Comparison of ENCODE assay signal across 20 cellular contexts in the genomic region with DNA sequence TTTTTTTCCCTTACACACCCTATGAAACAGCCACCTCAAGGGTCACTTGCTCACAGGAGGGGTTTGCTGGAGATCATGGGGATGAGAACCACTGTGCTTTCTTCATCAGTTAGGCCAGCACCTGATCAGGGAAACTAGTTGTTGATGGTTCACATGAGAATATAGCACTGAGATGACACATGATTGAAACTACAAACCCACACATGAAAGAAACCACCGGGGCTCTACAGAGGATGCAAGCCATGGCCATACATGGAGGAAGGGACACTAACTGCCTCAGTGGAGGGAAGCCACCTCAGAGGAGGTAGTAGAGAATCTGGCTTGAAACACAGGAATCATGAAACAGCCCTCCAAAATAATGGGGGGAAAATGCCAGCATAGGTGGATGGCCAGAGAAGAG.
DNase-seq lines count a peak whose midpoint lies in the region; ATAC-seq and TF ChIP-seq lines count a peak whose summit lies in the region.
"Had no signal": no experiment of that assay in that cellular context is flagged by ENCODE, and none has a peak within 500 bp of the region (broad histone marks: within the 10 kb centered on the region; RNA-seq: fewer than 3 reads in every experiment).

No MANE protein-coding gene starts in this region.

- no peak overlapping the region for H3K23ac ChIP-seq in mesendoderm (ENCODE audit: low read length)
- no peak overlapping the region for H3K23ac ChIP-seq in H9 (ENCODE audit: insufficient read length, low read depth, low read length)

- H2BK120ac ChIP-seq in mesendoderm (ENCODE audit: low read depth, low read length) (no peak overlapping the region), H9 (ENCODE audit: low read depth, low read length, poor library complexity, severe bottlenecking) (no peak overlapping the region)

- no peak overlapping the region for H2AK5ac ChIP-seq in mesendoderm (ENCODE audit: low read length)
- H2AK5ac ChIP-seq in H9 (ENCODE audit: insufficient read length, low read length): no peak overlapping the region

- H3K27me3 Mint-ChIP-seq in H9 (ENCODE audit: low read depth): peaks cover 16% of the 10 kb centered on the region

- ATAC-seq in GM18519 (IDR thresholded peaks at IDR 0.05; ENCODE audit: low FRiP score, unreplicated experiment) (peak; percentile 73), GM21576 (IDR thresholded peaks at IDR 0.05; ENCODE audit: unreplicated experiment) (peak; percentile 73), HG03432 (IDR thresholded peaks at IDR 0.05; ENCODE audit: unreplicated experiment) (peak; percentile 60), left colon (no peak)
- ATAC-seq: K562, left lung had no signal

- no peak overlapping the region for H3K27ac Mint-ChIP-seq in H9
- H3K27ac Mint-ChIP-seq: activated T-helper 2 cell treated with anti-CD3 and anti-CD28 coated beads, Interferon-gamma antibody, Interleukin-2, Interleukin-4, amounts not matched to agents 10 μg/mL and 5 μg/mL and 100 μg/mL, durations not matched to agents 14 hours and 24 hours and 36 hours; CD4-positive, alpha-beta T cell had no signal

- CTCF ChIA-PET in GM10248 (lab: Yijun Ruan, JAX): interaction anchor here (1.7 kb wide), 1 partner anchor 9 kb away, joined by 4 read pairs; no protein-coding TSS in a partner anchor

- no peaks in the 10 kb centered on the region for H3K79me1 ChIP-seq in mesendoderm (ENCODE audit: low read length)
- no peaks in the 10 kb centered on the region for H3K79me1 ChIP-seq in H9 (ENCODE audit: insufficient read depth, low read depth, low read length, poor library complexity, severe bottlenecking)

- H3K14ac ChIP-seq in H9 (ENCODE audit: insufficient read depth, low read length): no peak overlapping the region

- H3K4me2 ChIP-seq in mesendoderm (ENCODE audit: low read length) (no peak overlapping the region), H9 (ENCODE audit: insufficient read depth, insufficient read length, low read length) (no peak overlapping the region)

- no peaks in the 10 kb centered on the region for H3K36me3 ChIP-seq in mesendoderm (ENCODE audit: control insufficient read depth, insufficient read depth, low read length)
- H3K36me3 ChIP-seq in BE2C: no peaks in the 10 kb centered on the region
- H3K36me3 ChIP-seq: left lung, sigmoid colon had no signal

- intact Hi-C loops in left colon (cut with DNase I, micrococcal nuclease): no loop called here

- H2BK20ac ChIP-seq in H9 (ENCODE audit: low read depth, low read length, poor library complexity, severe bottlenecking): no peak overlapping the region

- TF ChIP-seq CTCF in GM10248 (IDR thresholded peaks at IDR 0.05; ENCODE audit: control extremely low read depth, extremely low read depth, low read depth, missing control alignments): no peak
- no peak for TF ChIP-seq CTCF in H9 (conservative IDR thresholded peaks at IDR 0.05)
- no peak for TF ChIP-seq CTCF in BE2C (IDR thresholded peaks at IDR 0.05; ENCODE audit: low read depth, low read length)

- H3K9ac ChIP-seq in mesendoderm (ENCODE audit: low read length): no peak overlapping the region
- no peak overlapping the region for H3K9ac ChIP-seq in H9 (ENCODE audit: extremely low read depth, insufficient read length, low read length)

- POLR2A ChIA-PET in GM10248 (lab: Yijun Ruan, JAX): no interaction called here

- H3K23me2 ChIP-seq in H9 (ENCODE audit: insufficient read length, low read depth, low read length, poor library complexity, severe bottlenecking): no peaks in the 10 kb centered on the region

- H3K4me1 ChIP-seq in mesendoderm (ENCODE audit: control insufficient read depth, low read depth, low read length) (peaks cover 7% of the 10 kb centered on the region), H9 (ENCODE audit: insufficient read depth, low read length) (no peaks in the 10 kb centered on the region), BE2C (no peaks in the 10 kb centered on the region)
- H3K4me1 ChIP-seq: left lung, sigmoid colon had no signal

- H3K56ac ChIP-seq in mesendoderm (ENCODE audit: low read length) (no peak overlapping the region), H9 (ENCODE audit: insufficient read length, low read depth, low read length) (no peak overlapping the region)

- no peak overlapping the region for H2BK15ac ChIP-seq in mesendoderm (replicated peaks; ENCODE audit: low read depth)
- H2BK15ac ChIP-seq in H9 (ENCODE audit: low read depth, low read length): no peak overlapping the region

- H4K8ac ChIP-seq in mesendoderm (ENCODE audit: low read depth, low read length): no peak overlapping the region
- no peak overlapping the region for H4K8ac ChIP-seq in H9 (replicated peaks; ENCODE audit: insufficient read length, low read depth, low read length)

- no peak overlapping the region for H3K4ac ChIP-seq in mesendoderm (ENCODE audit: low read depth, low read length)
- no peak overlapping the region for H3K4ac ChIP-seq in H9 (ENCODE audit: low read depth, low read length)

- H3K27ac ChIP-seq in mesendoderm (ENCODE audit: low read depth, low read length): no peak overlapping the region
- no peak overlapping the region for H3K27ac ChIP-seq in H9 (ENCODE audit: insufficient read length, low read depth, low read length)
- H3K27ac ChIP-seq: coronary artery, left lung, sigmoid colon had no signal

- H2BK5ac ChIP-seq in mesendoderm (ENCODE audit: low read length) (no peak overlapping the region), H9 (ENCODE audit: insufficient read length, low read length) (no peak overlapping the region)

- no peak overlapping the region for H3K4me3 ChIP-seq in mesendoderm (ENCODE audit: low read length)
- H3K4me3 ChIP-seq in BE2C (ENCODE audit: low read depth, low read length): no peak overlapping the region
- H3K4me3 ChIP-seq: coronary artery, K562, left lung, sigmoid colon had no signal

- H3K18ac ChIP-seq in mesendoderm (ENCODE audit: low read length) (no peak overlapping the region), H9 (ENCODE audit: insufficient read length, low read depth, low read length) (no peak overlapping the region)

- no peaks in the 10 kb centered on the region for H3K9me3 ChIP-seq in H9 (ENCODE audit: control insufficient read depth, low read depth, low read length)
- H3K9me3 ChIP-seq in BE2C: no peaks in the 10 kb centered on the region
- H3K9me3 ChIP-seq: left lung, sigmoid colon had no signal

- no peak overlapping the region for H3K4me3 Mint-ChIP-seq in H9
- H3K4me3 Mint-ChIP-seq: CD4-positive, alpha-beta T cell had no signal

- no peaks in the 10 kb centered on the region for H3K36me3 Mint-ChIP-seq in H9 (ENCODE audit: insufficient read depth in 1 of 3, low read depth in 3 of 3)

- no peak overlapping the region for H4K91ac ChIP-seq in H9 (ENCODE audit: insufficient read length, low read depth, low read length)

- H3K4me1 Mint-ChIP-seq in H9: no peaks in the 10 kb centered on the region

- no peak overlapping the region for H2BK12ac ChIP-seq in H9 (ENCODE audit: insufficient read length, low read depth, low read length)

- H3K79me2 ChIP-seq in mesendoderm (ENCODE audit: control insufficient read depth, insufficient read depth, low read length) (no peaks in the 10 kb centered on the region), H9 (ENCODE audit: insufficient read depth, low read length) (no peaks in the 10 kb centered on the region)

- no peaks in the 10 kb centered on the region for H3K9me3 Mint-ChIP-seq in H9
- H3K9me3 Mint-ChIP-seq: activated T-helper 2 cell treated with anti-CD3 and anti-CD28 coated beads, Interferon-gamma antibody, Interleukin-2, Interleukin-4, amounts not matched to agents 10 μg/mL and 5 μg/mL and 100 μg/mL, durations not matched to agents 14 hours and 24 hours and 36 hours; CD4-positive, alpha-beta T cell had no signal

- H3K27me3 ChIP-seq in mesendoderm (ENCODE audit: insufficient read depth, low read length, poor library complexity): no peaks in the 10 kb centered on the region
- no peaks in the 10 kb centered on the region for H3K27me3 ChIP-seq in H9 (ENCODE audit: insufficient read depth, low read length)
- H3K27me3 ChIP-seq in BE2C: no peaks in the 10 kb centered on the region
- H3K27me3 ChIP-seq: left lung, sigmoid colon had no signal

- no CpG with 5 or more reads among the region's 1 CpG for WGBS in mesendoderm (ENCODE audit: extremely low coverage, insufficient coverage, low lambda C conversion rate)
- WGBS in H9 (ENCODE audit: extremely low coverage, insufficient read length, low lambda C conversion rate): no CpG with 5 or more reads among the region's 1 CpG

- H4K20me1 ChIP-seq in H9 (ENCODE audit: control insufficient read depth, insufficient read depth, insufficient read length): no peaks in the 10 kb centered on the region

- no peak overlapping the region for H3T11ph ChIP-seq in H9 (ENCODE audit: low read length)

- H4K5ac ChIP-seq in mesendoderm (ENCODE audit: low read length): no peak overlapping the region
- H4K5ac ChIP-seq in H9 (ENCODE audit: insufficient read length, low read depth, low read length): no peak overlapping the region

- H2AFZ ChIP-seq in H9 (ENCODE audit: low read length): no peak overlapping the region

- DNase-seq in GM10248 (ENCODE audit: extremely low spot score): peak; percentile 39
- DNase-seq in left colon: no peak
- no peak for DNase-seq in mesendoderm
- DNase-seq in H9: no peak
- no peak for DNase-seq in BE2C
- DNase-seq: CD4-positive, alpha-beta T cell; DMS153; GF-D8; head of caudate nucleus; left lung; midbrain; NCI-H1694; NCI-H69; sigmoid colon had no signal
